8 cellular contexts compared by ENCODE assay signal in genomic region chr1:20640183-20640597, GRCh38. TPM values are rescaled to one million over a fixed set of nuclear protein-coding genes. Genes with fewer than 3 reads are reported as not detected.
A peak's percentile ranks its signal among the peaks of the same experiment; 100 is the strongest.
DNase-seq lines count a peak whose midpoint lies in the region; ATAC-seq and TF ChIP-seq lines count a peak whose summit lies in the region.

No MANE protein-coding gene starts in this region.

- H2BK15ac ChIP-seq in neuronal stem cell (ENCODE audit: low read length), result no peak overlapping the region

- POLR2A ChIA-PET in CD4-positive, alpha-beta memory T cell (lab: Charles Lee; ENCODE audit: partially characterized antibody), result no interaction called here
- POLR2A ChIA-PET in OCI-LY7 (lab: Charles Lee), result no interaction called here

- intact Hi-C loops in CD4-positive, alpha-beta memory T cell (cut with micrococcal nuclease), result loop anchor here (5.0 kb wide), 1 partner anchor 428 kb away; no protein-coding TSS in a partner anchor
- intact Hi-C loops in OCI-LY7 (cut with micrococcal nuclease; ENCODE audit: unreplicated experiment), result loop anchor here (1.0 kb wide), 1 partner anchor 65 kb away; no protein-coding TSS in a partner anchor

- H3K4me1 Mint-ChIP-seq in CD4-positive, alpha-beta memory T cell, result peaks cover 0 to 6% (median 5%) of the 10 kb centered on the region in 4 donors

- no peaks in the 10 kb centered on the region for H3K27me3 ChIP-seq in CD4-positive, alpha-beta memory T cell (ENCODE audit: insufficient read depth, low read length)
- H3K27me3 ChIP-seq in fibroblast of lung (ENCODE audit: control insufficient read depth, insufficient read depth, low read length) (no peaks in the 10 kb centered on the region), neuronal stem cell (ENCODE audit: control insufficient read depth in 3 of 3, insufficient read depth in 3 of 3, low read depth in 1 of 3, low read length in 3 of 3) (no peaks in the 10 kb centered on the region)

- WGBS in neuronal stem cell (ENCODE audit: extremely low coverage in 2 of 2, insufficient read length in 2 of 2, insufficient replicate concordance in 1 of 2), 2 donors, result no CpG with 5 or more reads among the region's 6 CpGs

- TF ChIP-seq CTCF in HFF-Myc (IDR thresholded peaks at IDR 0.05; ENCODE audit: low read depth, low read length, missing control alignments) (peak; percentile 81), OCI-LY7 (conservative IDR thresholded peaks at IDR 0.05; ENCODE audit: low read length) (peak; percentile 98), fibroblast of lung (conservative IDR thresholded peaks at IDR 0.05 in 1 of 2, IDR thresholded peaks at IDR 0.05 in 1 of 2; ENCODE audit: low read depth in 1 of 2, low read length in 2 of 2) (peak; percentile 70 to 80)

- no peak overlapping the region for H3K4ac ChIP-seq in neuronal stem cell (ENCODE audit: low read length)

- H3K18ac ChIP-seq in neuronal stem cell (ENCODE audit: low read length), result no peak overlapping the region

- H4K20me1 ChIP-seq in OCI-LY7 (ENCODE audit: insufficient read depth, low read length), result no peaks in the 10 kb centered on the region
- no peaks in the 10 kb centered on the region for H4K20me1 ChIP-seq in fibroblast of lung (ENCODE audit: control insufficient read depth, extremely low read depth, insufficient read depth, low read length)

- H3K27me3 Mint-ChIP-seq in CD4-positive, alpha-beta memory T cell, result no peaks in the 10 kb centered on the region

- H3K27ac Mint-ChIP-seq in CD4-positive, alpha-beta memory T cell, result peak overlapping the region in 1 of 7 donors; percentile 31

- no peaks in the 10 kb centered on the region for H3K79me2 ChIP-seq in OCI-LY7 (ENCODE audit: insufficient read depth, low read depth, low read length)
- no peaks in the 10 kb centered on the region for H3K79me2 ChIP-seq in fibroblast of lung (ENCODE audit: control insufficient read depth, insufficient read depth, low read length)

- no TSS peak for BruUV-seq in OCI-LY7 (replicated peaks; lab: Mats Ljungman, UMichigan)

- peaks cover 0 to 5% (median 0%) of the 10 kb centered on the region in 8 donors for H3K9me3 Mint-ChIP-seq in CD4-positive, alpha-beta memory T cell

- no peak overlapping the region for H4K91ac ChIP-seq in neuronal stem cell (ENCODE audit: low read depth, low read length, poor library complexity)

- CTCF ChIA-PET in CD4-positive, alpha-beta memory T cell (lab: Charles Lee; ENCODE audit: partially characterized antibody), result interaction anchor here (1.0 to 3.4 kb wide), 4 partner anchors 10 to 117 kb away, joined by 3 to 21 read pairs (median 4); partner anchors contain the start of gene DDOST
- CTCF ChIA-PET in OCI-LY7 (lab: Charles Lee; ENCODE audit: unreplicated experiment), result no interaction called here

- no peak overlapping the region for H3K4me2 ChIP-seq in OCI-LY7 (ENCODE audit: low read length)
- no peak overlapping the region for H3K4me2 ChIP-seq in fibroblast of lung (ENCODE audit: extremely low read depth, insufficient read depth, low read length)
- no peak overlapping the region for H3K4me2 ChIP-seq in neuronal stem cell (ENCODE audit: insufficient read depth, low read length, poor library complexity, severe bottlenecking)

- no peak overlapping the region for H2BK5ac ChIP-seq in neuronal stem cell (ENCODE audit: low read length)

- H2AK5ac ChIP-seq in neuronal stem cell (ENCODE audit: low read depth, low read length), result no peak overlapping the region

- H3K4me1 ChIP-seq in CD4-positive, alpha-beta memory T cell (ENCODE audit: insufficient read depth, low read length), result no peaks in the 10 kb centered on the region
- no peaks in the 10 kb centered on the region for H3K4me1 ChIP-seq in OCI-LY7 (ENCODE audit: insufficient read depth, low read length, poor library complexity, severe bottlenecking)
- H3K4me1 ChIP-seq in fibroblast of lung (ENCODE audit: control insufficient read depth, extremely low read depth, insufficient read depth, low read length), result no peaks in the 10 kb centered on the region
- no peaks in the 10 kb centered on the region for H3K4me1 ChIP-seq in neuronal stem cell (ENCODE audit: control insufficient read depth in 2 of 2, insufficient read depth in 1 of 2, low read depth in 1 of 2, low read length in 2 of 2)

- H3K79me1 ChIP-seq in neuronal stem cell (ENCODE audit: low read depth, low read length), result no peaks in the 10 kb centered on the region

- no peak overlapping the region for H3K9ac ChIP-seq in fibroblast of lung (ENCODE audit: insufficient read depth, low read length)
- H3K9ac ChIP-seq in neuronal stem cell (ENCODE audit: low read depth, low read length, poor library complexity), result no peak overlapping the region

- H2BK120ac ChIP-seq in neuronal stem cell (ENCODE audit: low read depth, low read length), result no peak overlapping the region

- peaks cover 4% of the 10 kb centered on the region for H3K36me3 ChIP-seq in CD4-positive, alpha-beta memory T cell (ENCODE audit: insufficient read depth, low read length)
- H3K36me3 ChIP-seq in OCI-LY7 (ENCODE audit: insufficient read depth, low read length) (no peaks in the 10 kb centered on the region), fibroblast of lung (ENCODE audit: control insufficient read depth, insufficient read depth, low read length) (peaks cover 5% of the 10 kb centered on the region), neuronal stem cell (replicated peaks in 1 of 2; ENCODE audit: control insufficient read depth in 2 of 2, insufficient read depth in 2 of 2, low read length in 2 of 2) (peaks cover 14 to 15% of the 10 kb centered on the region in 2 donors)

- H3K9me3 ChIP-seq in CD4-positive, alpha-beta memory T cell (ENCODE audit: control insufficient read depth in 1 of 2, low read length in 2 of 2), result no peaks in the 10 kb centered on the region
- no peaks in the 10 kb centered on the region for H3K9me3 ChIP-seq in OCI-LY7 (ENCODE audit: low read length)
- H3K9me3 ChIP-seq in fibroblast of lung (ENCODE audit: control insufficient read depth, insufficient read depth, low read depth, low read length), result no peaks in the 10 kb centered on the region
- H3K9me3 ChIP-seq in neuronal stem cell (replicated peaks in 1 of 2; ENCODE audit: control insufficient read depth in 2 of 2, insufficient read depth in 1 of 2, low read depth in 1 of 2, low read length in 2 of 2), result no peaks in the 10 kb centered on the region

- peak; percentile 46 to 58 (median 54) for DNase-seq in CD4-positive, alpha-beta memory T cell
- peak; percentile 27 for DNase-seq in HFF-Myc (ENCODE audit: extremely low read depth, low read depth)
- peak; percentile 75 for DNase-seq in OCI-LY7 (ENCODE audit: low spot score)
- peak; percentile 41 for DNase-seq in activated T-cell treated with anti-CD3 and anti-CD28 coated beads, Interleukin-2, amount 50 U/mL, for 1 hour
- DNase-seq in fibroblast of lung (ENCODE audit: low read depth in 2 of 2), result peak; percentile 24 to 69
- DNase-seq in neuronal stem cell (ENCODE audit: low spot score), result peak; percentile 64
- DNase-seq in mesenteric fat pad (ENCODE audit: low spot score), result no peak

- peaks cover 30 to 49% of the 10 kb centered on the region in 2 donors for H3K36me3 Mint-ChIP-seq in CD4-positive, alpha-beta memory T cell

- no peak overlapping the region for H3K23ac ChIP-seq in neuronal stem cell (ENCODE audit: low read depth, low read length, poor library complexity)

- H3K27ac ChIP-seq in CD4-positive, alpha-beta memory T cell (ENCODE audit: low read depth, low read length), result no peak overlapping the region
- H3K27ac ChIP-seq in OCI-LY7 (ENCODE audit: low read depth, low read length, poor library complexity, severe bottlenecking) (no peak overlapping the region), fibroblast of lung (ENCODE audit: insufficient read depth, low read length) (no peak overlapping the region), neuronal stem cell (replicated peaks; ENCODE audit: low read length) (no peak overlapping the region)

- no peaks in the 10 kb centered on the region for H3K9me2 ChIP-seq in OCI-LY7 (ENCODE audit: insufficient read depth, low read length)

- no peak overlapping the region for H3K4me3 ChIP-seq in CD4-positive, alpha-beta memory T cell (ENCODE audit: low read length in 2 of 2)
- H3K4me3 ChIP-seq in HFF-Myc (replicated peaks; ENCODE audit: low read depth, low read length), result no peak overlapping the region
- H3K4me3 ChIP-seq in OCI-LY7 (ENCODE audit: low read depth, low read length, poor library complexity, severe bottlenecking), result no peak overlapping the region
- no peak overlapping the region for H3K4me3 ChIP-seq in fibroblast of lung (replicated peaks in 1 of 4; ENCODE audit: control extremely low read depth in 1 of 4, insufficient read depth in 1 of 4, low read depth in 3 of 4, low read length in 4 of 4)
- H3K4me3 ChIP-seq in neuronal stem cell (ENCODE audit: low read length in 2 of 2), result no peak overlapping the region

- no peak overlapping the region for H2AFZ ChIP-seq in OCI-LY7 (ENCODE audit: low read length)
- H2AFZ ChIP-seq in fibroblast of lung (ENCODE audit: low read length), result no peak overlapping the region
- H2AFZ ChIP-seq in neuronal stem cell (ENCODE audit: low read length), result no peak overlapping the region

- no peak overlapping the region for H2BK12ac ChIP-seq in neuronal stem cell (ENCODE audit: low read length)

- no peak overlapping the region for H3K14ac ChIP-seq in neuronal stem cell (ENCODE audit: low read length)

- ATAC-seq in HG02610 (IDR thresholded peaks at IDR 0.05; ENCODE audit: unreplicated experiment), result no peak

- peak overlapping the region in 1 of 8 donors; percentile 21 for H3K4me3 Mint-ChIP-seq in CD4-positive, alpha-beta memory T cell

- H4K8ac ChIP-seq in neuronal stem cell (ENCODE audit: low read depth, low read length), result no peak overlapping the region

RNA-seq across cellular contexts. Expression of gene PINK1, which starts 6.9 kb away (rescaled TPM):
- total RNA-seq in CD4-positive, alpha-beta memory T cell, result 10 to 100 TPM; 19.5 to 21.7 TPM
- polyA plus RNA-seq in CD4-positive, alpha-beta memory T cell, result 10 to 100 TPM; 19.0 to 24.2 TPM
- total RNA-seq in OCI-LY7 (2014; rRNA removed; shearing (Covaris generic)), result 8.2 and 8.9 TPM in 2 replicates
- 13.4 and 15.7 TPM in 2 replicates for total RNA-seq in OCI-LY7 (2022)
- total RNA-seq in fibroblast of lung, result 87.8 and 106 TPM in 2 replicates
- 36.9 and 51.9 TPM in 2 replicates for polyA plus RNA-seq in fibroblast of lung
- 49.2 and 62.7 TPM in 2 replicates for polyA plus RNA-seq in fibroblast of lung (2012)
- 28.7 and 41.0 TPM in 2 replicates for polyA minus RNA-seq in fibroblast of lung (ENCODE audit: low replicate concordance)
- polyA plus RNA-seq in neuronal stem cell (2013, experiment 1 of 2), result 22.0 TPM
- polyA plus RNA-seq in neuronal stem cell (2013, experiment 2 of 2), result 19.8 TPM
- total RNA-seq in mesenteric fat pad, result 87.6 TPM

RNA-seq across cellular contexts. Expression of gene DDOST, which starts 21.0 kb away (rescaled TPM):
- 100 to 1,000 TPM; 133 to 134 TPM for total RNA-seq in CD4-positive, alpha-beta memory T cell
- polyA plus RNA-seq in CD4-positive, alpha-beta memory T cell, result 100 to 1,000 TPM; 235 to 405 TPM
- 95.1 and 111 TPM in 2 replicates for total RNA-seq in OCI-LY7 (2014; rRNA removed; shearing (Covaris generic))
- 136 and 148 TPM in 2 replicates for total RNA-seq in OCI-LY7 (2022)
- 263 and 319 TPM in 2 replicates for total RNA-seq in fibroblast of lung
- 372 and 396 TPM in 2 replicates for polyA plus RNA-seq in fibroblast of lung
- polyA plus RNA-seq in fibroblast of lung (2012), result 274 and 289 TPM in 2 replicates
- polyA minus RNA-seq in fibroblast of lung (ENCODE audit: low replicate concordance), result 194 and 208 TPM in 2 replicates
- 115 TPM for polyA plus RNA-seq in neuronal stem cell (2013, experiment 1 of 2)
- 115 TPM for polyA plus RNA-seq in neuronal stem cell (2013, experiment 2 of 2)
- total RNA-seq in mesenteric fat pad, result 133 TPM

RNA-seq across cellular contexts. Expression of gene CDA, which starts 51.3 kb away (rescaled TPM):
- total RNA-seq in CD4-positive, alpha-beta memory T cell, result not detected
- not detected for polyA plus RNA-seq in CD4-positive, alpha-beta memory T cell
- total RNA-seq in OCI-LY7 (2014; rRNA removed; shearing (Covaris generic)), result not detected in 2 replicates
- total RNA-seq in OCI-LY7 (2022), result not detected in 2 replicates
- 0.50 TPM in 1 of 2 replicates, not detected in the other for total RNA-seq in fibroblast of lung
- polyA plus RNA-seq in fibroblast of lung, result 3.0 and 4.2 TPM in 2 replicates
- polyA plus RNA-seq in fibroblast of lung (2012), result 3.5 and 4.9 TPM in 2 replicates
- 9.2 and 9.3 TPM in 2 replicates for polyA minus RNA-seq in fibroblast of lung (ENCODE audit: low replicate concordance)
- 0.29 TPM for polyA plus RNA-seq in neuronal stem cell (2013, experiment 1 of 2)
- 0.36 TPM for polyA plus RNA-seq in neuronal stem cell (2013, experiment 2 of 2)
- 6.4 TPM for total RNA-seq in mesenteric fat pad
